20 cellular contexts compared by ENCODE assay signal in the genomic region with DNA sequence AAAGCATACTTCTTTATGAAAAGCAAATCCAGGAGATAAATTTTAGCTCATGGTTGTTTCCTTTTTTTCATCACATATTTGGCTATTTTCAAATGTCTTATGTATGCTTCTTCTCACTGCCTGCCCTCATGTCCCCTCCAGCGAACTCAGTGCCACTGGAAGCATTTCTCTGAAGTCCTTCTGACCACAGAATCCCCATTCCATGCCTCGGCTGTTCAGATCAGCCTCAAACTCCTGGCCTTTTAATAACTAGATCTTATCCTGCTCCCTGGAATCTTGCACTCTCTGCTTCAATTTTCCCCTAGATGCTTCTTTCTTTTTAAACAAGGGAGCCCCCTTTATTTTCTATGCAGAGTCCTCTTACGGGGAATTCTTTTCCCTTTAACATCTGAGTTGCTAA. TPM values are rescaled to one million over a fixed set of nuclear protein-coding genes. Genes with fewer than 3 reads are reported as not detected.
DNase-seq lines count a peak whose midpoint lies in the region; ATAC-seq and TF ChIP-seq lines count a peak whose summit lies in the region.
"Had no signal": no experiment of that assay in that cellular context is flagged by ENCODE, and none has a peak within 500 bp of the region (broad histone marks: within the 10 kb centered on the region; RNA-seq: fewer than 3 reads in every experiment).

No MANE protein-coding gene starts in this region.

- CTCF ChIA-PET in A673 (lab: Charles Lee), result interaction anchor here (0.6 to 1.1 kb wide), 3 partner anchors 95 to 441 kb away, joined by 3 to 5 read pairs (median 3); no protein-coding TSS in a partner anchor

- no peaks in the 10 kb centered on the region for H3K9me3 Mint-ChIP-seq in brain
- H3K9me3 Mint-ChIP-seq: central memory CD8-positive, alpha-beta T cell had no signal

- no peak for DNase-seq in A673 (ENCODE audit: low spot score)
- DNase-seq in stimulated activated CD4-positive, alpha-beta T cell treated with anti-CD3 and anti-CD28 coated beads, Interleukin-4, amount 100 ng/mL, for 4 hours, result no peak
- no peak for DNase-seq in erythroblast (lab: John Stamatoyannopoulos, UW)
- no peak for DNase-seq in H7
- DNase-seq in sciatic nerve (ENCODE audit: low spot score), result no peak
- DNase-seq: activated CD4-positive, alpha-beta T cell treated with anti-CD3 and anti-CD28 coated beads for 36 hours; activated CD8-positive, alpha-beta memory T cell treated with anti-CD3 and anti-CD28 coated beads, Interleukin-2, amount 50 U/mL, for 48 hours; activated naive CD4-positive, alpha-beta T cell treated with anti-CD3 and anti-CD28 coated beads, Interleukin-2, amount 50 U/mL, for 16 hours; GF-D8; NCI-H2029 treated with DMSO at 0.1 percent for 48 hours; NCI-H526 treated with DMSO at 0.1 percent for 48 hours; stimulated activated CD4-positive, alpha-beta T cell treated with anti-CD3 and anti-CD28 coated beads, Interleukin-2, amount 100 ng/mL, for 24 hours; stimulated activated CD8-positive, alpha-beta memory T cell treated with anti-CD3 and anti-CD28 coated beads, Interleukin-4, amount 100 ng/mL, for 48 hours; T-helper 9 cell had no signal

- peaks cover 13% of the 10 kb centered on the region for H3K27me3 Mint-ChIP-seq in brain

- TF ChIP-seq CTCF in A673 (conservative IDR thresholded peaks at IDR 0.05; ENCODE audit: low read depth, low read length) (no peak), brain (conservative IDR thresholded peaks at IDR 0.05) (no peak)

- POLR2A ChIA-PET in A673 (lab: Charles Lee; ENCODE audit: low non-redundant PET), result interaction anchor here (0.7 kb wide), 1 partner anchor 77 kb away, joined by 5 read pairs; no protein-coding TSS in a partner anchor

- H3K4me1 ChIP-seq in A673 (ENCODE audit: insufficient read depth, low read length, poor library complexity, severe bottlenecking) (peaks cover 74% of the 10 kb centered on the region), HUES48 (ENCODE audit: control insufficient read depth, insufficient read depth, low read length) (peaks cover 33% of the 10 kb centered on the region), mesodermal cell (ENCODE audit: control insufficient read depth, insufficient read depth, low read length, poor library complexity, severe bottlenecking) (peaks cover 49% of the 10 kb centered on the region)

- 46 to 49% methylated on average over 2 of the region's 3 CpGs for WGBS in mesodermal cell (ENCODE audit: insufficient coverage in 2 of 2), 2 experiments

- peak overlapping the region; percentile 67 for H3K27ac ChIP-seq in A673 (ENCODE audit: low read depth, low read length, poor library complexity, severe bottlenecking)
- no peak overlapping the region for H3K27ac ChIP-seq in HUES48 (ENCODE audit: low read depth, low read length)
- peak overlapping the region; percentile 95 for H3K27ac ChIP-seq in mesodermal cell (ENCODE audit: low read depth, low read length, severe bottlenecking)

- H3K4me3 Mint-ChIP-seq in brain, result peak overlapping the region; percentile 82 to 91 (median 85)
- H3K4me3 Mint-ChIP-seq: activated CD4-positive, alpha-beta T cell treated with anti-CD3 and anti-CD28 coated beads for 36 hours; central memory CD8-positive, alpha-beta T cell had no signal

- H3K36me3 Mint-ChIP-seq in brain, result peaks cover 6% of the 10 kb centered on the region

- ATAC-seq in sciatic nerve, result no peak
- ATAC-seq: activated CD4-positive, alpha-beta T cell treated with anti-CD3 and anti-CD28 coated beads for 36 hours had no signal

- peak overlapping the region; percentile 14 to 94 (median 90) for H3K27ac Mint-ChIP-seq in brain
- H3K27ac Mint-ChIP-seq: activated CD4-positive, alpha-beta T cell treated with anti-CD3 and anti-CD28 coated beads for 36 hours had no signal

- no TSS peak for BruUV-seq in A673 (replicated peaks; lab: Mats Ljungman, UMichigan)

- H3K27me3 ChIP-seq in A673 (replicated peaks; ENCODE audit: insufficient read depth, low read depth, low read length, poor library complexity) (no peaks in the 10 kb centered on the region), HUES48 (ENCODE audit: control insufficient read depth, insufficient read depth, low read length) (peaks cover 90% of the 10 kb centered on the region), H7 (ENCODE audit: control insufficient read depth, insufficient read depth, low read length) (no peaks in the 10 kb centered on the region)
- H3K27me3 ChIP-seq: gastrocnemius medialis had no signal

- H3K4me3 ChIP-seq in A673 (ENCODE audit: low read depth, low read length, poor library complexity, severe bottlenecking), result peak overlapping the region; percentile 38
- H3K4me3 ChIP-seq in HUES48 (ENCODE audit: low read depth, low read length), result peak overlapping the region; percentile 54
- H3K4me3 ChIP-seq in mesodermal cell (ENCODE audit: extremely low read depth, insufficient read depth, low read length, poor library complexity, severe bottlenecking), result no peak overlapping the region
- no peak overlapping the region; the same call in 1 of the 2 replicates for H3K4me3 ChIP-seq in H7 (ENCODE audit: insufficient read depth, low read depth, low read length)

- H3K4me1 Mint-ChIP-seq in brain, result peaks cover 88% of the 10 kb centered on the region
- H3K4me1 Mint-ChIP-seq: central memory CD8-positive, alpha-beta T cell had no signal

- H3K9me3 ChIP-seq in A673 (ENCODE audit: low read depth, low read length, poor library complexity, severe bottlenecking) (no peaks in the 10 kb centered on the region), HUES48 (ENCODE audit: control insufficient read depth, insufficient read depth, low read length) (no peaks in the 10 kb centered on the region), mesodermal cell (ENCODE audit: control insufficient read depth, low read length) (no peaks in the 10 kb centered on the region)
- H3K9me3 ChIP-seq: gastrocnemius medialis, thoracic aorta had no signal

- H3K36me3 ChIP-seq in A673 (ENCODE audit: insufficient read depth, low read length, poor library complexity, severe bottlenecking) (peaks cover 6% of the 10 kb centered on the region), HUES48 (ENCODE audit: control insufficient read depth, insufficient read depth, low read length) (no peaks in the 10 kb centered on the region), mesodermal cell (ENCODE audit: control insufficient read depth, insufficient read depth, low read length) (peaks cover 61% of the 10 kb centered on the region), H7 (replicated peaks; ENCODE audit: control insufficient read depth, insufficient read depth, low read length) (no peaks in the 10 kb centered on the region; the same call in 1 of the 2 replicates)
- H3K36me3 ChIP-seq: gastrocnemius medialis, thoracic aorta had no signal

- TF ChIP-seq POLR2A in erythroblast (IDR thresholded peaks at IDR 0.05; ENCODE audit: low read length), result no peak

- intact Hi-C loops in A673 (cut with micrococcal nuclease; ENCODE audit: unreplicated experiment) (loop anchor here (2.0 kb wide), 1 partner anchor 78 kb away; no protein-coding TSS in a partner anchor), sciatic nerve (cut with DNase I) (no loop called here)

- H3K9ac ChIP-seq in HUES48 (ENCODE audit: low read depth, low read length), result no peak overlapping the region

RNA-seq across cellular contexts. Expression of a gene that starts 10.1 kb away (rescaled TPM):
- total RNA-seq in A673 (2021) (87.4 and 92.9 TPM in 2 replicates), sciatic nerve (56.3 TPM)
- polyA plus RNA-seq in brain (ENCODE audit: insufficient read depth, low read depth, low replicate concordance), result 8.5 TPM
- 68.0 TPM for polyA plus RNA-seq in mesodermal cell (2013, experiment 1 of 2)
- polyA plus RNA-seq in mesodermal cell (2013, experiment 2 of 2), result 54.7 TPM
- 51.1 and 60.9 TPM in 2 replicates for total RNA-seq in H7 (2014; rRNA removed; shearing (Covaris generic))

Comparison
In these comparisons a context has a peak if more than half of its experiments do, and no peak if none do; other contexts are left out.
1. H3K4me3 ChIP-seq: peak in A673 (single experiment) and HUES48 (single experiment); none in mesodermal cell (single experiment) and H7 (single experiment).